ENCODE assay signal across 1 cellular context in the genomic region with DNA sequence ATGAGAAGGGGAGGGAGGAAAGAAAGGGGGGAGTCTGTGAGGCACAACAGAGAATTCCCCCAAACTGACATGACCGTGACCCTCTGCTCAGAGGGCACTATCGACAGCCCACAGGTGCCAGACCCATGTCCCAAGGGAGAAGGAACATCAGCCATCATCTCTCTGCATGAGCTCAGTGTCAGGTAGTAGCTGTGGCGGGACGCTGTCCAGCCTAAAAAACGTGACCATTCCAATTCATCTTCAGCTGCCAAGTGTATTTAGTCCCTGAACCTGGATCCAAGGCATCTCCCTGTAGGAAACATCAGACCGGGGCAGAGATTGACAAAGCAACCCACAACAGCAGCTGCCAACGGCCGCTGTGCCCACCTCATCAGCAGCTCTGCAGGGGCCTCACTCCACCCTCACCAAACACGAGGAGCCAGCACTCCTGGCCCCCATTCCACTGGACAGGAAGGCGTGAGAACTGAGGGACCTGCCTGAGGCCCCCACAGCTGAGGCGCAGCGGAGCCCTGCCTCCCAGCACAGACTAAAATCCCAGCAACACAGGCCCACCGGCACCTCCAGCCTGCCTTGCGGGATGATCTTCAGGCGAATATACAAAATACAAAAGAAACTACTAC.
TF ChIP-seq lines count a peak whose summit lies in the region.

No MANE protein-coding gene starts in this region.

TF ChIP-seq in HCT116, 20 proteins besides CTCF, POLR2A, EP300 and RAD21:
- TF ChIP-seq EZH2 (IDR thresholded peaks at IDR 0.05) (no peak), SIN3A (IDR thresholded peaks at IDR 0.05; ENCODE audit: low read depth) (no peak), ELF1 (IDR thresholded peaks at IDR 0.05; ENCODE audit: borderline replicate concordance, low read depth) (no peak), POLR2AphosphoS5 (IDR thresholded peaks at IDR 0.05; ENCODE audit: low read depth, low read length) (no peak), CEBPB (IDR thresholded peaks at IDR 0.05; ENCODE audit: low read depth) (no peak), EZH2phosphoT487 (IDR thresholded peaks at IDR 0.05; ENCODE audit: borderline replicate concordance) (no peak), YY1 (IDR thresholded peaks at IDR 0.05; ENCODE audit: extremely low read depth, insufficient replicate concordance, low read depth, low read length) (no peak), CBX3 (IDR thresholded peaks at IDR 0.05; ENCODE audit: low read depth) (no peak), JUND (IDR thresholded peaks at IDR 0.05) (no peak), EGR1 (IDR thresholded peaks at IDR 0.05; ENCODE audit: low read depth) (no peak)
